1 cellular context compared by ENCODE assay signal in the genomic region with DNA sequence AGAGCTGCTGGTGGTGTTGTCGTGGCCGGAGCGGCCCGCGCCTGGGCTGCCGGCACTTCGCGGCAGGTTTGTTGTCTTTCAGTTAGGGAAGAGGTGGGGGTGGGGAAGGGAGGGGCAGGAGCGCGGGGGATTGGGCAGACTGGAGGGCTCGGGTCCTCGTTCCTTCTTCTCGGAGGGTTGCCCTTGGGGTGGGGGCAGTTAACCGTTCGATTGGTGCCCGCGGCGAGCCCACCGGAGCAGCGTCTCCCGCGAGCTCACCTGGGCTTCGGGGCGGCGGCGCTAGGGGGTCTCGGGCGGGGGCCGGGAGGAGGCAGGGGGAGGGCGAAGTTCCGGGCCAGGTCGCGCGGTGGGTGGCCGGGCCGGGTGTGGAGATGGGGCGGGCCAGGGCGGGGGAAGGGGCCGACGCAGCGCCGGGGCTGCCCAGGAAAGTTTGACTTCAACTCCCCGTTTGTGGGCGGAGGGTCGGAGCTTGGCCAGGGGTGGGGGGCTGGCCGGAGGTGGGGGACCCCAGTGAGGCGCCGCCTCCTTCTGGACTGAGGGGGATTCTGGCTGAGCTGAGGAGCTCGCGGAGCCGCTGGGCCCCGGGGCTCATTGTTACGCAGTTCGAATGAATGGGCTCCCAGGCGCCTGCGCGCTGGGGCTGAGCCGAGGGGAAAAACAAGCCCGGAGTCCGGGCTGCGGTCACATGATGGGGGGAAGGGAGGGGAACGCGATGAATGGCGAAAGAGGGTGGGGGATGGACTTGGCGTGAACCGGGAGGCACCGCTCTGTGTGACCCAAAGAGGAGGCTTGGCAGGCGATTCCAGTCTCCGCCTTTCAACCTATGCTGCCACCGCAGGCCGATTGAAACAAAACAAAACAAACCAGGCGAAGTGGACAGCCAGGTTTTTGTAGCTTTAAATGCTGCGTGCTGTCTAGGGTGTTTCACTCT.
A peak's percentile ranks its signal among the peaks of the same experiment; 100 is the strongest.
TF ChIP-seq lines count a peak whose summit lies in the region.

No MANE protein-coding gene starts in this region.

TF ChIP-seq in K562, 482 proteins besides CTCF, POLR2A, EP300 and RAD21 (continued from another document):
- TF ChIP-seq, protein P1, sequence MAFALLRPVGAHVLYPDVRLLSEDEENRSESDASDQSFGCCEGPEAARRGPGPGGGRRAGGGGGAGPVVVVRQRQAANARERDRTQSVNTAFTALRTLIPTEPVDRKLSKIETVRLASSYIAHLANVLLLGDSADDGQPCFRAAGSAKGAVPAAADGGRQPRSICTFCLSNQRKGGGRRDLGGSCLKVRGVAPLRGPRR (CRISPR knock-in tag; IDR thresholded peaks at IDR 0.05) = no peak
- TF ChIP-seq XRCC3 (IDR thresholded peaks at IDR 0.05) (no peak), ZNF408 (CRISPR knock-in tag; IDR thresholded peaks at IDR 0.05; ENCODE audit: low read depth) (no peak), KAT7 (CRISPR knock-in tag; IDR thresholded peaks at IDR 0.05; ENCODE audit: borderline replicate concordance) (no peak), TFAM (CRISPR knock-in tag; conservative IDR thresholded peaks at IDR 0.05) (no peak), SRF (CRISPR knock-in tag; IDR thresholded peaks at IDR 0.05) (peak in 1 of 2 experiments; percentile 87; a peak in 1 of 4 replicates), MYC (IDR thresholded peaks at IDR 0.05; ENCODE audit: low read depth, low read length) (peak; percentile 92), MYC (CRISPR knock-in tag; IDR thresholded peaks at IDR 0.05; ENCODE audit: borderline replicate concordance, low read depth) (no peak), TGIF2 (CRISPR knock-in tag; IDR thresholded peaks at IDR 0.05) (no peak), ZNF696 (CRISPR knock-in tag; conservative IDR thresholded peaks at IDR 0.05) (no peak), TEAD1 (CRISPR knock-in tag; IDR thresholded peaks at IDR 0.05) (peak; percentile 13 to 39; a peak in 2 of 4 replicates), ZSCAN32 (CRISPR knock-in tag; IDR thresholded peaks at IDR 0.05) (peak; percentile 9; the same call in 1 of the 2 replicates), NCOA4 (IDR thresholded peaks at IDR 0.05; ENCODE audit: partially characterized antibody) (no peak), ASH1L (IDR thresholded peaks at IDR 0.05; ENCODE audit: borderline replicate concordance, low read depth, partially characterized antibody) (no peak), ZNF699 (CRISPR knock-in tag; IDR thresholded peaks at IDR 0.05; ENCODE audit: insufficient replicate concordance) (no peak), NR2F6 (CRISPR knock-in tag; IDR thresholded peaks at IDR 0.05) (no peak), ZNF224 (CRISPR knock-in tag; IDR thresholded peaks at IDR 0.05) (no peak), CHCHD3 (CRISPR knock-in tag; IDR thresholded peaks at IDR 0.05) (no peak), ZNF507 (tag; conservative IDR thresholded peaks at IDR 0.05) (no peak), RAD51 (IDR thresholded peaks at IDR 0.05; ENCODE audit: borderline replicate concordance, low read depth) (peak; percentile 97), RBFOX2 (IDR thresholded peaks at IDR 0.05; ENCODE audit: low read depth, low read length) (peak; percentile 93), CTBP1 (IDR thresholded peaks at IDR 0.05; ENCODE audit: borderline replicate concordance) (peak; percentile 68; the same call in 1 of the 2 replicates), SMAD3 (CRISPR knock-in tag; conservative IDR thresholded peaks at IDR 0.05) (peak; percentile 73; the same call in 1 of the 2 replicates), ZC3H11A (IDR thresholded peaks at IDR 0.05; ENCODE audit: low read depth, low read length) (no peak), SIN3B (IDR thresholded peaks at IDR 0.05; ENCODE audit: low read depth) (0 out of 2 replicates have a peak, but pooled peaks have one; percentile 16), MEF2D (tag; conservative IDR thresholded peaks at IDR 0.05; ENCODE audit: low read depth) (0 out of 2 replicates have a peak, but pooled peaks have one; percentile 31), POLR2B (IDR thresholded peaks at IDR 0.05; ENCODE audit: low read depth, partially characterized antibody) (peak; percentile 66), BCL6 (CRISPR knock-in tag; IDR thresholded peaks at IDR 0.05) (no peak), HDAC8 (tag; IDR thresholded peaks at IDR 0.05) (no peak), ZNF121 (CRISPR knock-in tag; conservative IDR thresholded peaks at IDR 0.05) (no peak), BACH1 (tag; IDR thresholded peaks at IDR 0.05) (no peak), GTF2F1 (IDR thresholded peaks at IDR 0.05; ENCODE audit: low read depth, low read length) (peak; percentile 86; the same call in 1 of the 2 replicates), POLR2AphosphoS2 (IDR thresholded peaks at IDR 0.05; ENCODE audit: low read length) (peak; percentile 91), HDAC2 (IDR thresholded peaks at IDR 0.05) (peak; percentile 96), IRF2 (CRISPR knock-in tag; IDR thresholded peaks at IDR 0.05) (no peak), HCFC1 (IDR thresholded peaks at IDR 0.05; ENCODE audit: low read depth, low read length) (peak; percentile 76), RBM39 (optimal IDR thresholded peaks at IDR 0.05; ENCODE audit: low read depth, low read length) (peak; percentile 82), SREBF2 (CRISPR knock-in tag; IDR thresholded peaks at IDR 0.05) (0 out of 2 replicates have a peak, but pooled peaks have one; percentile 50), TCF3 (CRISPR knock-in tag; IDR thresholded peaks at IDR 0.05) (peak; percentile 47), ZNF24 (IDR thresholded peaks at IDR 0.05) (0 out of 2 replicates have a peak, but pooled peaks have one; percentile 27), RCOR1 (IDR thresholded peaks at IDR 0.05; ENCODE audit: borderline replicate concordance in 1 of 2, low read depth in 2 of 2, low read length in 2 of 2) (peak; percentile 79 to 92), CBFA2T2 (conservative IDR thresholded peaks at IDR 0.05) (peak; percentile 81), NBN (IDR thresholded peaks at IDR 0.05; ENCODE audit: low read depth) (peak; percentile 92)
- TF ChIP-seq, protein P2, sequence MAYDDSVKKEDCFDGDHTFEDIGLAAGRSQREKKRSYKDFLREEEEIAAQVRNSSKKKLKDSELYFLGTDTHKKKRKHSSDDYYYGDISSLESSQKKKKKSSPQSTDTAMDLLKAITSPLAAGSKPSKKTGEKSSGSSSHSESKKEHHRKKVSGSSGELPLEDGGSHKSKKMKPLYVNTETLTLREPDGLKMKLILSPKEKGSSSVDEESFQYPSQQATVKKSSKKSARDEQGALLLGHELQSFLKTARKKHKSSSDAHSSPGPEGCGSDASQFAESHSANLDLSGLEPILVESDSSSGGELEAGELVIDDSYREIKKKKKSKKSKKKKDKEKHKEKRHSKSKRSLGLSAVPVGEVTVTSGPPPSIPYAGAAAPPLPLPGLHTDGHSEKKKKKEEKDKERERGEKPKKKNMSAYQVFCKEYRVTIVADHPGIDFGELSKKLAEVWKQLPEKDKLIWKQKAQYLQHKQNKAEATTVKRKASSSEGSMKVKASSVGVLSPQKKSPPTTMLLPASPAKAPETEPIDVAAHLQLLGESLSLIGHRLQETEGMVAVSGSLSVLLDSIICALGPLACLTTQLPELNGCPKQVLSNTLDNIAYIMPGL (CRISPR knock-in tag; IDR thresholded peaks at IDR 0.05) = peak; percentile 89
- TF ChIP-seq, protein P3, sequence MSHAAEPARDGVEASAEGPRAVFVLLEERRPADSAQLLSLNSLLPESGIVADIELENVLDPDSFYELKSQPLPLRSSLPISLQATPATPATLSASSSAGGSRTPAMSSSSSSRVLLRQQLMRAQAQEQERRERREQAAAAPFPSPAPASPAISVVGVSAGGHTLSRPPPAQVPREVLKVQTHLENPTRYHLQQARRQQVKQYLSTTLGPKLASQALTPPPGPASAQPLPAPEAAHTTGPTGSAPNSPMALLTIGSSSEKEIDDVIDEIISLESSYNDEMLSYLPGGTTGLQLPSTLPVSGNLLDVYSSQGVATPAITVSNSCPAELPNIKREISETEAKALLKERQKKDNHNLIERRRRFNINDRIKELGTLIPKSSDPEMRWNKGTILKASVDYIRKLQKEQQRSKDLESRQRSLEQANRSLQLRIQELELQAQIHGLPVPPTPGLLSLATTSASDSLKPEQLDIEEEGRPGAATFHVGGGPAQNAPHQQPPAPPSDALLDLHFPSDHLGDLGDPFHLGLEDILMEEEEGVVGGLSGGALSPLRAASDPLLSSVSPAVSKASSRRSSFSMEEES (CRISPR knock-in tag; IDR thresholded peaks at IDR 0.05) = peak; percentile 96
- TF ChIP-seq, protein P4, sequence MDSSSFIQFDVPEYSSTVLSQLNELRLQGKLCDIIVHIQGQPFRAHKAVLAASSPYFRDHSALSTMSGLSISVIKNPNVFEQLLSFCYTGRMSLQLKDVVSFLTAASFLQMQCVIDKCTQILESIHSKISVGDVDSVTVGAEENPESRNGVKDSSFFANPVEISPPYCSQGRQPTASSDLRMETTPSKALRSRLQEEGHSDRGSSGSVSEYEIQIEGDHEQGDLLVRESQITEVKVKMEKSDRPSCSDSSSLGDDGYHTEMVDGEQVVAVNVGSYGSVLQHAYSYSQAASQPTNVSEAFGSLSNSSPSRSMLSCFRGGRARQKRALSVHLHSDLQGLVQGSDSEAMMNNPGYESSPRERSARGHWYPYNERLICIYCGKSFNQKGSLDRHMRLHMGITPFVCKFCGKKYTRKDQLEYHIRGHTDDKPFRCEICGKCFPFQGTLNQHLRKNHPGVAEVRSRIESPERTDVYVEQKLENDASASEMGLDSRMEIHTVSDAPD (CRISPR knock-in tag; IDR thresholded peaks at IDR 0.05) = no peak
- TF ChIP-seq, protein P5, sequence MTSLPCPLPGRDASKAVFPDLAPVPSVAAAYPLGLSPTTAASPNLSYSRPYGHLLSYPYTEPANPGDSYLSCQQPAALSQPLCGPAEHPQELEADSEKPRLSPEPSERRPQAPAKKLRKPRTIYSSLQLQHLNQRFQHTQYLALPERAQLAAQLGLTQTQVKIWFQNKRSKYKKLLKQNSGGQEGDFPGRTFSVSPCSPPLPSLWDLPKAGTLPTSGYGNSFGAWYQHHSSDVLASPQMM (CRISPR knock-in tag; IDR thresholded peaks at IDR 0.05) = no peak
- TF ChIP-seq, protein P6, sequence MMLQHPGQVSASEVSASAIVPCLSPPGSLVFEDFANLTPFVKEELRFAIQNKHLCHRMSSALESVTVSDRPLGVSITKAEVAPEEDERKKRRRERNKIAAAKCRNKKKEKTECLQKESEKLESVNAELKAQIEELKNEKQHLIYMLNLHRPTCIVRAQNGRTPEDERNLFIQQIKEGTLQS (IDR thresholded peaks at IDR 0.05) = peak; percentile 63; the same call in 1 of the 2 replicates
- TF ChIP-seq, protein P6 (CRISPR knock-in tag; conservative IDR thresholded peaks at IDR 0.05) = peak; percentile 72
- TF ChIP-seq, protein P7, sequence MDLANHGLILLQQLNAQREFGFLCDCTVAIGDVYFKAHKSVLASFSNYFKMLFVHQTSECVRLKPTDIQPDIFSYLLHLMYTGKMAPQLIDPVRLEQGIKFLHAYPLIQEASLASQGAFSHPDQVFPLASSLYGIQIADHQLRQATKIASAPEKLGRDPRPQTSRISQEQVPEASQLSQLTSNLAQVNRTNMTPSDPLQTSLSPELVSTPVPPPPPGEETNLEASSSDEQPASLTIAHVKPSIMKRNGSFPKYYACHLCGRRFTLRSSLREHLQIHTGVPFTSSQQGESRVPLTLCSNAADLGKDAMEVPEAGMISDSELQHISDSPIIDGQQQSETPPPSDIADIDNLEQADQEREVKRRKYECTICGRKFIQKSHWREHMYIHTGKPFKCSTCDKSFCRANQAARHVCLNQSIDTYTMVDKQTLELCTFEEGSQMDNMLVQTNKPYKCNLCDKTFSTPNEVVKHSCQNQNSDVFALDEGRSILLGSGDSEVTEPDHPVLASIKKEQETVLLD (IDR thresholded peaks at IDR 0.05) = peak; percentile 93
- TF ChIP-seq, protein P8, sequence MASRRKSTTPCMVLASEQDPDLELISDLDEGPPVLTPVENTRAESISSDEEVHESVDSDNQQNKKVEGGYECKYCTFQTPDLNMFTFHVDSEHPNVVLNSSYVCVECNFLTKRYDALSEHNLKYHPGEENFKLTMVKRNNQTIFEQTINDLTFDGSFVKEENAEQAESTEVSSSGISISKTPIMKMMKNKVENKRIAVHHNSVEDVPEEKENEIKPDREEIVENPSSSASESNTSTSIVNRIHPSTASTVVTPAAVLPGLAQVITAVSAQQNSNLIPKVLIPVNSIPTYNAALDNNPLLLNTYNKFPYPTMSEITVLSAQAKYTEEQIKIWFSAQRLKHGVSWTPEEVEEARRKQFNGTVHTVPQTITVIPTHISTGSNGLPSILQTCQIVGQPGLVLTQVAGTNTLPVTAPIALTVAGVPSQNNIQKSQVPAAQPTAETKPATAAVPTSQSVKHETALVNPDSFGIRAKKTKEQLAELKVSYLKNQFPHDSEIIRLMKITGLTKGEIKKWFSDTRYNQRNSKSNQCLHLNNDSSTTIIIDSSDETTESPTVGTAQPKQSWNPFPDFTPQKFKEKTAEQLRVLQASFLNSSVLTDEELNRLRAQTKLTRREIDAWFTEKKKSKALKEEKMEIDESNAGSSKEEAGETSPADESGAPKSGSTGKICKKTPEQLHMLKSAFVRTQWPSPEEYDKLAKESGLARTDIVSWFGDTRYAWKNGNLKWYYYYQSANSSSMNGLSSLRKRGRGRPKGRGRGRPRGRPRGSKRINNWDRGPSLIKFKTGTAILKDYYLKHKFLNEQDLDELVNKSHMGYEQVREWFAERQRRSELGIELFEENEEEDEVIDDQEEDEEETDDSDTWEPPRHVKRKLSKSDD (conservative IDR thresholded peaks at IDR 0.05; ENCODE audit: low read length) = peak; percentile 74; the same call in 1 of the 2 replicates
- TF ChIP-seq, protein P9, sequence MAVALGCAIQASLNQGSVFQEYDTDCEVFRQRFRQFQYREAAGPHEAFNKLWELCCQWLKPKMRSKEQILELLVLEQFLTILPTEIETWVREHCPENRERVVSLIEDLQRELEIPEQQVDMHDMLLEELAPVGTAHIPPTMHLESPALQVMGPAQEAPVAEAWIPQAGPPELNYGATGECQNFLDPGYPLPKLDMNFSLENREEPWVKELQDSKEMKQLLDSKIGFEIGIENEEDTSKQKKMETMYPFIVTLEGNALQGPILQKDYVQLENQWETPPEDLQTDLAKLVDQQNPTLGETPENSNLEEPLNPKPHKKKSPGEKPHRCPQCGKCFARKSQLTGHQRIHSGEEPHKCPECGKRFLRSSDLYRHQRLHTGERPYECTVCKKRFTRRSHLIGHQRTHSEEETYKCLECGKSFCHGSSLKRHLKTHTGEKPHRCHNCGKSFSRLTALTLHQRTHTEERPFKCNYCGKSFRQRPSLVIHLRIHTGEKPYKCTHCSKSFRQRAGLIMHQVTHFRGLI (CRISPR knock-in tag; IDR thresholded peaks at IDR 0.05) = 0 out of 2 replicates have a peak, but pooled peaks have one; percentile 16
- TF ChIP-seq, protein P10, sequence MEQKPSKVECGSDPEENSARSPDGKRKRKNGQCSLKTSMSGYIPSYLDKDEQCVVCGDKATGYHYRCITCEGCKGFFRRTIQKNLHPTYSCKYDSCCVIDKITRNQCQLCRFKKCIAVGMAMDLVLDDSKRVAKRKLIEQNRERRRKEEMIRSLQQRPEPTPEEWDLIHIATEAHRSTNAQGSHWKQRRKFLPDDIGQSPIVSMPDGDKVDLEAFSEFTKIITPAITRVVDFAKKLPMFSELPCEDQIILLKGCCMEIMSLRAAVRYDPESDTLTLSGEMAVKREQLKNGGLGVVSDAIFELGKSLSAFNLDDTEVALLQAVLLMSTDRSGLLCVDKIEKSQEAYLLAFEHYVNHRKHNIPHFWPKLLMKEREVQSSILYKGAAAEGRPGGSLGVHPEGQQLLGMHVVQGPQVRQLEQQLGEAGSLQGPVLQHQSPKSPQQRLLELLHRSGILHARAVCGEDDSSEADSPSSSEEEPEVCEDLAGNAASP (IDR thresholded peaks at IDR 0.05) = no peak
